Comparison of ENCODE assay signal across 14 cellular contexts in genomic region chr7:1454471-1455065, GRCh38. TPM values are rescaled to one million over a fixed set of nuclear protein-coding genes. Genes with fewer than 3 reads are reported as not detected.
DNase-seq lines count a peak whose midpoint lies in the region; ATAC-seq and TF ChIP-seq lines count a peak whose summit lies in the region.
"Had no signal": no experiment of that assay in that cellular context is flagged by ENCODE, and none has a peak within 500 bp of the region (broad histone marks: within the 10 kb centered on the region; RNA-seq: fewer than 3 reads in every experiment).

No MANE protein-coding gene starts in this region.

- DNase-seq in brain microvascular endothelial cell (no peak), left cardiac atrium (peak; percentile 61), osteocyte (ENCODE audit: extremely low spot score, unreplicated experiment) (no peak), CD14-positive monocyte (ENCODE audit: low spot score) (no peak), OCI-LY7 (ENCODE audit: low spot score) (no peak)
- DNase-seq in activated naive CD4-positive, alpha-beta T cell treated with anti-CD3 and anti-CD28 coated beads, Interleukin-2, amount 50 U/mL, for 72 hours (ENCODE audit: low spot score in 2 of 2): no peak
- DNase-seq: AML-193; HCEC 1CT; stimulated activated CD4-positive, alpha-beta T cell treated with anti-CD3 and anti-CD28 coated beads, Interleukin-4, amount 100 ng/mL, for 4 hours had no signal

- no peak overlapping the region for H2AFZ ChIP-seq in OCI-LY7 (ENCODE audit: low read length)

- H3K27ac ChIP-seq in C4-2B (peak overlapping the region; percentile 91), brain microvascular endothelial cell (no peak overlapping the region), OCI-LY7 (ENCODE audit: low read depth, low read length, poor library complexity, severe bottlenecking) (no peak overlapping the region)
- H3K27ac ChIP-seq: thoracic aorta had no signal

- H3K27me3 Mint-ChIP-seq in osteocyte (ENCODE audit: unreplicated experiment) (no peaks in the 10 kb centered on the region), CD14-positive monocyte (ENCODE audit: low read depth in 3 of 3) (peaks cover 0 to 5% (median 0%) of the 10 kb centered on the region in 3 donors)
- H3K27me3 Mint-ChIP-seq: central memory CD8-positive, alpha-beta T cell had no signal

- no peaks in the 10 kb centered on the region for H3K9me3 ChIP-seq in OCI-LY7 (ENCODE audit: low read length)
- H3K9me3 ChIP-seq: thoracic aorta had no signal

- POLR2A ChIA-PET in OCI-LY7 (lab: Charles Lee): no interaction called here

- no peak for TF ChIP-seq CTCF in C4-2B (conservative IDR thresholded peaks at IDR 0.05)
- TF ChIP-seq CTCF in brain microvascular endothelial cell (IDR thresholded peaks at IDR 0.05; ENCODE audit: low read depth, low read length, missing control alignments): no peak
- no peak for TF ChIP-seq CTCF in osteocyte (IDR thresholded peaks at IDR 0.05)
- TF ChIP-seq CTCF in CD14-positive monocyte (IDR thresholded peaks at IDR 0.05): no peak
- TF ChIP-seq CTCF in OCI-LY7 (conservative IDR thresholded peaks at IDR 0.05; ENCODE audit: low read length): no peak

- H3K9me3 Mint-ChIP-seq in osteocyte (ENCODE audit: unreplicated experiment) (no peaks in the 10 kb centered on the region), CD14-positive monocyte (no peaks in the 10 kb centered on the region)
- H3K9me3 Mint-ChIP-seq in activated naive CD4-positive, alpha-beta T cell treated with anti-CD3 and anti-CD28 coated beads, Interleukin-2, amount 50 U/mL, for 72 hours: no peaks in the 10 kb centered on the region
- H3K9me3 Mint-ChIP-seq: central memory CD8-positive, alpha-beta T cell; nephron had no signal

- H4K20me1 ChIP-seq in OCI-LY7 (ENCODE audit: insufficient read depth, low read length): no peaks in the 10 kb centered on the region

- no peak overlapping the region for H3K4me2 ChIP-seq in OCI-LY7 (ENCODE audit: low read length)

- H3K4me1 ChIP-seq in OCI-LY7 (ENCODE audit: insufficient read depth, low read length, poor library complexity, severe bottlenecking): peaks cover 15% of the 10 kb centered on the region

- H3K36me3 Mint-ChIP-seq in osteocyte (ENCODE audit: unreplicated experiment): no peaks in the 10 kb centered on the region
- no peaks in the 10 kb centered on the region for H3K36me3 Mint-ChIP-seq in activated naive CD4-positive, alpha-beta T cell treated with anti-CD3 and anti-CD28 coated beads, Interleukin-2, amount 50 U/mL, for 72 hours
- H3K36me3 Mint-ChIP-seq in CD14-positive monocyte: no peaks in the 10 kb centered on the region

- no peaks in the 10 kb centered on the region for H3K27me3 ChIP-seq in brain microvascular endothelial cell (replicated peaks)

- H3K27ac Mint-ChIP-seq in osteocyte (ENCODE audit: unreplicated experiment) (peak overlapping the region; percentile 77), CD14-positive monocyte (no peak overlapping the region)
- no peak overlapping the region for H3K27ac Mint-ChIP-seq in activated naive CD4-positive, alpha-beta T cell treated with anti-CD3 and anti-CD28 coated beads, Interleukin-2, amount 50 U/mL, for 72 hours

- peaks cover 71% of the 10 kb centered on the region for H3K4me1 Mint-ChIP-seq in osteocyte (ENCODE audit: unreplicated experiment)
- H3K4me1 Mint-ChIP-seq in CD14-positive monocyte: peaks cover 21% of the 10 kb centered on the region
- H3K4me1 Mint-ChIP-seq: central memory CD8-positive, alpha-beta T cell had no signal

- no peaks in the 10 kb centered on the region for H3K9me2 ChIP-seq in OCI-LY7 (ENCODE audit: insufficient read depth, low read length)

- peak in 1 of 2 donors; percentile 1 for ATAC-seq in left cardiac atrium
- ATAC-seq in activated naive CD4-positive, alpha-beta T cell treated with anti-CD3 and anti-CD28 coated beads, Interleukin-2, amount 50 U/mL, for 72 hours: no peak
- no peak for ATAC-seq in HG02885 (IDR thresholded peaks at IDR 0.05; ENCODE audit: poor library complexity, unreplicated experiment)

- CTCF ChIA-PET in OCI-LY7 (lab: Charles Lee; ENCODE audit: unreplicated experiment): no interaction called here

- H3K4me3 ChIP-seq in brain microvascular endothelial cell (ENCODE audit: low read depth, low read length) (peak overlapping the region; percentile 30), OCI-LY7 (ENCODE audit: low read depth, low read length, poor library complexity, severe bottlenecking) (no peak overlapping the region)
- H3K4me3 ChIP-seq: thoracic aorta had no signal

- BruUV-seq in OCI-LY7 (replicated peaks; lab: Mats Ljungman, UMichigan): no TSS peak

- intact Hi-C loops in left cardiac atrium (cut with DNase I): no loop called here
- intact Hi-C loops in CD14-positive monocyte (cut with micrococcal nuclease): loop anchor here in 1 of 2 donors (5.0 kb wide), 1 partner anchor 42 kb away; no protein-coding TSS in a partner anchor
- intact Hi-C loops in OCI-LY7 (cut with micrococcal nuclease; ENCODE audit: unreplicated experiment): no loop called here

- H3K4me3 Mint-ChIP-seq in osteocyte (ENCODE audit: unreplicated experiment) (peak overlapping the region; percentile 6), CD14-positive monocyte (no peak overlapping the region)
- H3K4me3 Mint-ChIP-seq: central memory CD8-positive, alpha-beta T cell had no signal

- in situ Hi-C loops in brain microvascular endothelial cell (cut with HindIII; ENCODE audit: low pct_ligation_motif_present, low sequenced_read_pairs): no loop called here

- no peaks in the 10 kb centered on the region for H3K79me2 ChIP-seq in OCI-LY7 (ENCODE audit: insufficient read depth, low read depth, low read length)

- H3K36me3 ChIP-seq in brain microvascular endothelial cell (replicated peaks) (peaks cover 4% of the 10 kb centered on the region), OCI-LY7 (ENCODE audit: insufficient read depth, low read length) (no peaks in the 10 kb centered on the region)
- H3K36me3 ChIP-seq: thoracic aorta had no signal

RNA-seq across cellular contexts. Expression of gene MICALL2, which starts 4.7 kb away (rescaled TPM):
- total RNA-seq in left cardiac atrium (10 to 100 TPM in 1 of 2 donors, 1 to 10 TPM in 1; 9.9 to 21.8 TPM), osteocyte (55.9 and 63.1 TPM in 2 replicates), OCI-LY7 (2022) (4.5 and 5.5 TPM in 2 replicates)
- 1 to 10 TPM; 1.4 to 9.1 TPM for total RNA-seq in activated naive CD4-positive, alpha-beta T cell treated with anti-CD3 and anti-CD28 coated beads, Interleukin-2, amount 50 U/mL, for 72 hours
- polyA plus RNA-seq in CD14-positive monocyte: under 1 TPM; 0.14 to 0.72 TPM
- total RNA-seq in OCI-LY7 (2014; rRNA removed; shearing (Covaris generic)): 1.1 and 1.4 TPM in 2 replicates

RNA-seq across cellular contexts. Expression of gene INTS1, which starts 49.6 kb away (rescaled TPM):
- total RNA-seq in left cardiac atrium: 10 to 100 TPM; 26.9 to 42.4 TPM
- 111 and 121 TPM in 2 replicates for total RNA-seq in osteocyte
- total RNA-seq in activated naive CD4-positive, alpha-beta T cell treated with anti-CD3 and anti-CD28 coated beads, Interleukin-2, amount 50 U/mL, for 72 hours: 10 to 100 TPM; 84.6 to 85.0 TPM
- polyA plus RNA-seq in CD14-positive monocyte: 1 to 10 TPM; 5.5 to 7.3 TPM
- total RNA-seq in OCI-LY7 (2014; rRNA removed; shearing (Covaris generic)): 61.5 and 83.6 TPM in 2 replicates
- 187 and 188 TPM in 2 replicates for total RNA-seq in OCI-LY7 (2022)
